In the genomic region with DNA sequence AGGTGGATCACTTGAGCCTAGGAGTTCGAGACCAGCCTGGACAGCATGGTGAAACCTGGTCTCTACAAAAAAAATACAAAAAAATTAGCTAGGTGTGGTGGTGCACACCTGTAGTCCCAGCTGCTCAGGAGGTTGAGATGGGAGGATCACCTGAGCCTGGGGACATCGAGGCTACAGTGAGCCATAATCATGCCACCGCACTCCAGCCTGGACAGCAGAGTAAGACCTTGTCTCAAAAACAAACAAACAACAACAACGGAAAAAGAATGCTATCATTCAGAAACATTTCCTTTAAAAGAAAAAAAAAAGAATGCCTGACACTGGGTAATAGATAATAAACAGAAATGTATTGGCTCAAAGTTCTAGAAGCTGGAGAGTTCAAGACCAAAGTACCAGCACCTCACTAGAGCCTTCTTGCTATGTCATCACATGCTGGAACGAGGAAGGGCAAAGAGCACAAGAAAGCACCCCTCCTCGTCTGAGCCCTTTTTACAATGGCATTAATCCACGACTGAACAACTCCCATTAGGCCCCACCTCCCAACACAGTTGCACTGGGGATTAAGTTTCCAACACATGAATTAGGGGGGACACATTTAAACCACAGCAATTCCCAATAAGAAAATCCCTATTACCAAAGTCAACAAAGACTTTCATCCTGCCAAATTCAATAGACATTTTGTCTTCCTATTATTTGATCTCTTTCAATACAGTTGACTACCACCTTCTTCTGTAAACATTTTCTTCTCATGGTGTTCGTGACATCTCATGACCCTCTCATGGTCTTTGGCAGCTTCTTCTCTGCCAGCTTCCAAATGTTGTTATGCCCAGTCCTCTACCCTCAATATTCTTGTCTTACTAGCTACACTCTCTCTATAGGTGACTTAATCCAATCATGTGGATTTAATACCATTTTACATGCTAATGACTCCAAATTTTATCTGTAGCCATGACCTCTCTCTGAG, we compare ENCODE assay signal across 19 cellular contexts. TPM values are rescaled to one million over a fixed set of nuclear protein-coding genes. Genes with fewer than 3 reads are reported as not detected.
DNase-seq lines count a peak whose midpoint lies in the region; ATAC-seq, FAIRE-seq and TF ChIP-seq lines count a peak whose summit lies in the region.
"Had no signal": no experiment of that assay in that cellular context is flagged by ENCODE, and none has a peak within 500 bp of the region (broad histone marks: within the 10 kb centered on the region; RNA-seq: fewer than 3 reads in every experiment).

No MANE protein-coding gene starts in this region.

- H3K36me3 ChIP-seq in colonic mucosa (no peaks in the 10 kb centered on the region), HepG2 (replicated peaks in 1 of 2; ENCODE audit: control insufficient read depth in 1 of 2, insufficient read depth in 2 of 2, low read length in 2 of 2) (peaks cover 0 to 1% of the 10 kb centered on the region in 2 experiments; a peak in 2 of 5 replicates), small intestine (ENCODE audit: control insufficient read depth in 2 of 2, insufficient read depth in 2 of 2, low read length in 2 of 2) (no peaks in the 10 kb centered on the region)
- H3K36me3 ChIP-seq: BE2C had no signal

- no peak for TF ChIP-seq RAD21 in HepG2 (CRISPR knock-in tag; IDR thresholded peaks at IDR 0.05)

- no peak for TF ChIP-seq POLR2A in HepG2 (IDR thresholded peaks at IDR 0.05; ENCODE audit: insufficient read depth in 1 of 2, low read depth in 2 of 2, low read length in 2 of 2)

- H4K20me1 ChIP-seq in HepG2 (ENCODE audit: insufficient read depth, low read length), result no peaks in the 10 kb centered on the region

- in situ Hi-C loops in HepG2 (cut with HindIII; ENCODE audit: extremely low pct_ligation_motif_present, low pct_unique_long_range_greater_than_20kb), result no loop called here

- 57% methylated on average over 8 of the region's 8 CpGs for WGBS in HepG2 (ENCODE audit: low lambda C conversion rate)
- 37 to 70% (median 47%) methylated on average over 8 of the region's 8 CpGs for WGBS in small intestine, 3 donors

- no TSS peak for BruUV-seq in HepG2 (replicated peaks; lab: Mats Ljungman, UMichigan)

- TF ChIP-seq CTCF in LNCaP clone FGC (IDR thresholded peaks at IDR 0.05; ENCODE audit: control insufficient read depth, extremely low read depth, insufficient read depth) (no peak), colonic mucosa (IDR thresholded peaks at IDR 0.05) (no peak), HepG2 (CRISPR knock-in tag; IDR thresholded peaks at IDR 0.05) (no peak)

- POLR2A ChIA-PET in HepG2 (lab: Yijun Ruan, JAX), result interaction anchor here (1.4 kb wide), 1 partner anchor 29 kb away, joined by 3 read pairs; no protein-coding TSS in a partner anchor

- H3K4me3 ChIP-seq in LNCaP clone FGC (ENCODE audit: low read depth, low read length) (no peak overlapping the region), colonic mucosa (no peak overlapping the region), HepG2 (replicated peaks in 1 of 3; ENCODE audit: insufficient read depth in 1 of 3, low read depth in 2 of 3, low read length in 3 of 3) (no peak overlapping the region), small intestine (ENCODE audit: low read depth in 1 of 2, low read length in 2 of 2) (no peak overlapping the region)
- H3K4me3 ChIP-seq: A549, GM23248 had no signal

- H3K27ac ChIP-seq in colonic mucosa, result no peak overlapping the region
- peak overlapping the region; percentile 51 for H3K27ac ChIP-seq in HepG2 (ENCODE audit: extremely low read length, insufficient read depth, low read length)
- H3K27ac ChIP-seq in small intestine (ENCODE audit: low read depth in 1 of 2, low read length in 1 of 2), result peak overlapping the region in 1 of 2 donors; percentile 68
- H3K27ac ChIP-seq: A549, GM23248 had no signal

- H3K27me3 ChIP-seq in colonic mucosa (no peaks in the 10 kb centered on the region), HepG2 (ENCODE audit: control insufficient read depth in 1 of 2, insufficient read depth in 2 of 2, low read length in 2 of 2) (no peaks in the 10 kb centered on the region), small intestine (ENCODE audit: control insufficient read depth in 2 of 2, insufficient read depth in 2 of 2, low read length in 2 of 2) (no peaks in the 10 kb centered on the region)
- H3K27me3 ChIP-seq: BE2C had no signal

- H3K4me1 ChIP-seq in colonic mucosa (no peaks in the 10 kb centered on the region), HepG2 (ENCODE audit: insufficient read depth, low read length) (peaks cover 44% of the 10 kb centered on the region), small intestine (ENCODE audit: control insufficient read depth in 2 of 2, insufficient read depth in 1 of 2, low read depth in 1 of 2, low read length in 1 of 2) (no peaks in the 10 kb centered on the region)
- H3K4me1 ChIP-seq: A549, BE2C had no signal

- CTCF ChIA-PET in HepG2 (lab: Yijun Ruan, JAX; ENCODE audit: low intra/inter-chr PET ratio, low total read pairs), result no interaction called here

- no peaks in the 10 kb centered on the region for H3K79me2 ChIP-seq in HepG2 (ENCODE audit: insufficient read depth, low read length)

- H3K9me3 ChIP-seq in colonic mucosa, result no peaks in the 10 kb centered on the region
- no peaks in the 10 kb centered on the region for H3K9me3 ChIP-seq in HepG2 (ENCODE audit: low read length)
- no peaks in the 10 kb centered on the region for H3K9me3 ChIP-seq in small intestine (ENCODE audit: control insufficient read depth, low read depth)
- H3K9me3 ChIP-seq: A549, BE2C had no signal

- peak; percentile 38; the same call in 2 of the 3 replicates for ATAC-seq in HepG2
- ATAC-seq: CD8-positive, alpha-beta T cell had no signal

- no peak overlapping the region for H3K4me2 ChIP-seq in HepG2 (ENCODE audit: low read depth, low read length)
- H3K4me2 ChIP-seq: A549 had no signal

- TF ChIP-seq EP300 in HepG2 (IDR thresholded peaks at IDR 0.05; ENCODE audit: low read depth in 2 of 2, low read length in 2 of 2) (peak in 1 of 2 experiments; percentile 46; a peak in 1 of 4 replicates), HepG2 (CRISPR knock-in tag; IDR thresholded peaks at IDR 0.05; ENCODE audit: borderline replicate concordance) (no peak)

- H2AFZ ChIP-seq in HepG2 (ENCODE audit: low read length), result no peak overlapping the region
- H2AFZ ChIP-seq: GM23248 had no signal

- DNase-seq in LNCaP clone FGC (ENCODE audit: low read depth) (peak; percentile 82), colonic mucosa (peak; percentile 26), HepG2 (ENCODE audit: low spot score) (no peak), small intestine (peak; percentile 96), NCI-H1105 treated with DMSO at 0.1 percent for 48 hours (lab: John Stamatoyannopoulos, UW) (no peak), D341Med (ENCODE audit: low spot score) (no peak)
- DNase-seq in activated CD4-positive, alpha-beta T cell treated with anti-CD3 and anti-CD28 coated beads for 48 hours, result no peak
- DNase-seq: BE2C; CD8-positive, alpha-beta T cell; COR-L47; DMS 273 treated with DMSO at 0.1 percent for 48 hours; GM23248; H7; IMR-90 had no signal

- intact Hi-C loops in colonic mucosa (cut with DNase I) (no loop called here), HepG2 (cut with micrococcal nuclease; ENCODE audit: unreplicated experiment) (loop anchor here (2.0 to 10.0 kb wide), 3 partner anchors 63 to 639 kb away; no protein-coding TSS in a partner anchor)

- FAIRE-seq in HepG2 (lab: Jason Lieb, UNC) (peak; percentile 21), small intestine (lab: Jason Lieb, UNC) (no peak)
- FAIRE-seq: A549, GM18507 had no signal

- H3K9ac ChIP-seq in colonic mucosa (ENCODE audit: low read depth in 2 of 2, low read length in 2 of 2), result no peak overlapping the region
- no peak overlapping the region for H3K9ac ChIP-seq in HepG2 (ENCODE audit: insufficient read depth, low read depth, low read length)
- H3K9ac ChIP-seq: GM23248 had no signal

TF ChIP-seq in HepG2, 621 proteins besides CTCF, POLR2A, EP300 and RAD21 (continues in another document):
- no peak for TF ChIP-seq MIER3 (CRISPR knock-in tag; IDR thresholded peaks at IDR 0.05; ENCODE audit: borderline replicate concordance)

RNA-seq across cellular contexts. Expression of gene AKR1D1, which starts 20.0 kb away (rescaled TPM):
- total RNA-seq in colonic mucosa (not detected), HepG2 (2016; rRNA removed; fragmentation: Illumina TruSeq; extraction: Trizol) (37.0 and 59.5 TPM in 2 replicates)
- 14.5 and 15.5 TPM in 2 replicates for total RNA-seq in HepG2 (2016; cell fraction: cytosol; rRNA removed; fragmentation: Illumina TruSeq; extraction: Trizol; ENCODE audit: low read depth)
- 38.3 and 59.0 TPM in 2 replicates for total RNA-seq in HepG2 (2016; cell fraction: insoluble cytoplasmic fraction; rRNA removed; fragmentation: Illumina TruSeq; extraction: Trizol)
- total RNA-seq in HepG2 (2016; cell fraction: membrane; rRNA removed; fragmentation: Illumina TruSeq; extraction: Trizol), result 36.5 and 40.0 TPM in 2 replicates
- 15.6 and 17.5 TPM in 2 replicates for total RNA-seq in HepG2 (2016; cell fraction: nucleus; rRNA removed; fragmentation: Illumina TruSeq; extraction: Trizol)
- polyA plus RNA-seq in HepG2 (2011; rRNA removed) (6.8 and 6.9 TPM in 2 replicates), small intestine (not detected)
- polyA plus RNA-seq in HepG2 (2011; cell fraction: cytosol; rRNA removed), result 4.4 and 5.3 TPM in 2 replicates
- polyA plus RNA-seq in HepG2 (2011; cell fraction: nucleus; rRNA removed), result 1.9 and 2.3 TPM in 2 replicates
- 7.1 and 20.6 TPM in 2 replicates for polyA plus RNA-seq in HepG2 (2012)
- polyA plus RNA-seq in HepG2 (2016; cell fraction: cytosol; fragmentation: Illumina TruSeq; extraction: Trizol; ENCODE audit: low read depth), result 8.2 and 8.7 TPM in 2 replicates
- polyA plus RNA-seq in HepG2 (2016; cell fraction: insoluble cytoplasmic fraction; fragmentation: Illumina TruSeq; extraction: Trizol; ENCODE audit: low read depth), result 46.7 and 52.6 TPM in 2 replicates
- polyA plus RNA-seq in HepG2 (2016; cell fraction: membrane; fragmentation: Illumina TruSeq; extraction: Trizol; ENCODE audit: low read depth), result 22.8 and 27.5 TPM in 2 replicates
- 15.6 and 18.9 TPM in 2 replicates for polyA plus RNA-seq in HepG2 (2016; cell fraction: nucleus; fragmentation: Illumina TruSeq; extraction: Trizol; ENCODE audit: insufficient read depth, low read depth)
- 3.4 TPM in 1 of 2 replicates, not detected in the other for polyA minus RNA-seq in HepG2 (2011; rRNA and poly(A)+ RNA removed; ENCODE audit: low replicate concordance)
- polyA minus RNA-seq in HepG2 (2011; cell fraction: cytosol; rRNA and poly(A)+ RNA removed), result 5.2 and 7.2 TPM in 2 replicates
- 2.2 and 5.1 TPM in 2 replicates for polyA minus RNA-seq in HepG2 (2011; cell fraction: nucleus; rRNA and poly(A)+ RNA removed)
- total RNA-seq: CD8-positive, alpha-beta T cell; Daoy; GM23248; H7; IMR-90 had no signal
- polyA plus RNA-seq: AG04450, CD14-positive monocyte, GM23248, IMR-90 had no signal

Comparison
In these comparisons a context has a peak if more than half of its experiments do, and no peak if none do; other contexts are left out.
1. DNase-seq: peak in LNCaP clone FGC (single experiment), colonic mucosa (single experiment) and small intestine (single experiment); none in HepG2 (single experiment), NCI-H1105 treated with DMSO at 0.1 percent for 48 hours (single experiment), activated CD4-positive, alpha-beta T cell treated with anti-CD3 and anti-CD28 coated beads for 48 hours (single experiment) and D341Med (single experiment).
2. RNA of gene AKR1D1, which starts 20.0 kb away (total RNA-seq): 14.5 to 59.5 TPM in HepG2; not detected in colonic mucosa; every median in the first group is over 10 times any median in the second.